In the genomic region with DNA sequence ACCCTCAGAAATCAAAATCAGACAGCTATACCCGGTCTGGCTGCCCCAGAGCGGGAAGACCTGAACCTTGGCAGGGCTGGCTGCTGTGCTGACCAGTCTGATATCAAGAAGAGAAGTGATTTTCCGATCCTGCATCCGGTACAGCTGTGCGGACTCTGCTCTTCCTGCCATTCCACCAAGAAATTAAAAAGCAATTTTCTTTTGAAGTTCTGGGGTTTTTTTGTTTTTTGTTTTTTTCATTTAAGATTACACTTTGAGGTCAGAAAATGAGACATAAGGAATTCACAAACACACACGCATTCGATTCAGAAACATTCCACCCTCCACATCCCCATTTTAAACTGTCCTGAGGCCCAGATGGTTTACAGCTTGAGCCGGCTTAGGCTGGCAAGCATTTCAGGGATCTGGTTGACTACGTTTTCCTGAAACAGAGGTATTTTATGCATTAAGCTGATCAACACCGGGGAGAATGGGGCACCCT, we compare ENCODE assay signal across 15 cellular contexts.
A peak's percentile ranks its signal among the peaks of the same experiment; 100 is the strongest.
DNase-seq lines count a peak whose midpoint lies in the region; ATAC-seq and TF ChIP-seq lines count a peak whose summit lies in the region.
"Had no signal": no experiment of that assay in that cellular context is flagged by ENCODE, and none has a peak within 500 bp of the region (broad histone marks: within the 10 kb centered on the region; RNA-seq: fewer than 3 reads in every experiment).

No MANE protein-coding gene starts in this region.

- H3K4me1 Mint-ChIP-seq in HFFc6 (ENCODE audit: low read depth), result peaks cover 97% of the 10 kb centered on the region
- peaks cover under 1% of the 10 kb centered on the region for H3K4me1 Mint-ChIP-seq in endothelial cell (ENCODE audit: unreplicated experiment)
- H3K4me1 Mint-ChIP-seq in Calu3 (ENCODE audit: low read depth, unreplicated experiment), result peaks cover 10% of the 10 kb centered on the region

- no peak for TF ChIP-seq EP300 in transverse colon (IDR thresholded peaks at IDR 0.05; ENCODE audit: low read depth)

- H3K36me3 Mint-ChIP-seq in HFFc6 (ENCODE audit: low read depth) (peaks cover 5% of the 10 kb centered on the region; the same call in 1 of the 2 replicates), endothelial cell (ENCODE audit: low read depth, unreplicated experiment) (no peaks in the 10 kb centered on the region), Calu3 (ENCODE audit: insufficient read depth, unreplicated experiment) (no peaks in the 10 kb centered on the region)

- TF ChIP-seq CTCF in HFFc6 (IDR thresholded peaks at IDR 0.05) (no peak), lower lobe of right lung (IDR thresholded peaks at IDR 0.05) (no peak), transverse colon (IDR thresholded peaks at IDR 0.05) (no peak), endothelial cell (IDR thresholded peaks at IDR 0.05; ENCODE audit: unreplicated experiment) (no peak), Calu3 (IDR thresholded peaks at IDR 0.05; ENCODE audit: unreplicated experiment) (no peak)

- peak overlapping the region; percentile 44; the same call in 1 of the 2 replicates for H3K4me3 Mint-ChIP-seq in HFFc6
- no peak overlapping the region for H3K4me3 Mint-ChIP-seq in endothelial cell (ENCODE audit: unreplicated experiment)
- H3K4me3 Mint-ChIP-seq in Calu3 (ENCODE audit: low read depth, unreplicated experiment), result no peak overlapping the region

- H3K9me3 Mint-ChIP-seq in HFFc6 (no peaks in the 10 kb centered on the region), endothelial cell (ENCODE audit: unreplicated experiment) (no peaks in the 10 kb centered on the region), Calu3 (ENCODE audit: low read depth, unreplicated experiment) (no peaks in the 10 kb centered on the region)

- H3K9me3 ChIP-seq in lower lobe of right lung, result no peaks in the 10 kb centered on the region
- no peaks in the 10 kb centered on the region for H3K9me3 ChIP-seq in transverse colon
- H3K9me3 ChIP-seq: Caco-2 had no signal

- H3K27ac Mint-ChIP-seq in HFFc6, result peak overlapping the region; percentile 84
- no peak overlapping the region for H3K27ac Mint-ChIP-seq in endothelial cell (ENCODE audit: unreplicated experiment)
- H3K27ac Mint-ChIP-seq in Calu3 (ENCODE audit: unreplicated experiment), result no peak overlapping the region

- DNase-seq in HFFc6 (peak; percentile 59), dedifferentiated amniotic fluid mesenchymal stem cell (ENCODE audit: extremely low spot score) (peak; percentile 29), lower lobe of right lung (no peak), transverse colon (no peak), endothelial cell (ENCODE audit: low spot score) (no peak), anterior cingulate cortex (lab: John Stamatoyannopoulos, UW) (no peak), Calu3 (no peak)
- DNase-seq: Caco-2, glutamatergic neuron, Karpas-422, SHP77 treated with DMSO at 0.1 percent for 48 hours had no signal

- peak overlapping the region; percentile 44 for H3K27ac ChIP-seq in lower lobe of right lung
- peak overlapping the region; percentile 50 to 76 (median 73) for H3K27ac ChIP-seq in transverse colon
- H3K27ac ChIP-seq: cardiac muscle cell had no signal

- H3K27me3 Mint-ChIP-seq in HFFc6 (ENCODE audit: insufficient read depth) (peaks cover 1% of the 10 kb centered on the region), endothelial cell (ENCODE audit: unreplicated experiment) (peaks cover 2% of the 10 kb centered on the region), Calu3 (ENCODE audit: unreplicated experiment) (no peaks in the 10 kb centered on the region)

- ATAC-seq in lower lobe of right lung (peak; percentile 64 to 74), HG02678 (IDR thresholded peaks at IDR 0.05; ENCODE audit: unreplicated experiment) (no peak)
- ATAC-seq: GM12878 had no signal

- no peak overlapping the region for H3K4me3 ChIP-seq in lower lobe of right lung
- H3K4me3 ChIP-seq in transverse colon, result no peak overlapping the region
- H3K4me3 ChIP-seq: cardiac muscle cell, GM12878, lung had no signal

- intact Hi-C loops in lower lobe of right lung (cut with DNase I) (no loop called here), transverse colon (cut with DNase I; ENCODE audit: low total_unique reads) (no loop called here), Calu3 (cut with micrococcal nuclease; ENCODE audit: unreplicated experiment) (no loop called here)

- WGBS in transverse colon (ENCODE audit: low coverage in 1 of 2), 2 donors, result 40 to 56% methylated on average over 9 to 10 of the region's 10 CpGs

- H3K27me3 ChIP-seq in lower lobe of right lung (ENCODE audit: low read depth) (no peaks in the 10 kb centered on the region), transverse colon (no peaks in the 10 kb centered on the region)
- H3K27me3 ChIP-seq: cardiac muscle cell had no signal

- in situ Hi-C loops in transverse colon (cut with MboI; ENCODE audit: low pct_ligation_motif_present in 1 of 4, low pct_unique_long_range_greater_than_20kb in 1 of 4, low sequenced_read_pairs in 3 of 4), result no loop called here

- CTCF ChIA-PET in Calu3 (lab: Charles Lee), result no interaction called here

- BruUV-seq in Calu3 (replicated peaks; lab: Mats Ljungman, UMichigan), result no TSS peak

- H3K36me3 ChIP-seq in lower lobe of right lung, result no peaks in the 10 kb centered on the region
- no peaks in the 10 kb centered on the region for H3K36me3 ChIP-seq in transverse colon
- H3K36me3 ChIP-seq: cardiac muscle cell had no signal

- H3K4me1 ChIP-seq in lower lobe of right lung (peaks cover 20% of the 10 kb centered on the region), transverse colon (peaks cover 0 to 21% (median 3%) of the 10 kb centered on the region in 4 donors)

- no peak for TF ChIP-seq POLR2A in transverse colon (IDR thresholded peaks at IDR 0.05)

Comparison
In these comparisons a context has a peak if more than half of its experiments do, and no peak if none do; other contexts are left out.
1. DNase-seq: peak in HFFc6 (single experiment) and dedifferentiated amniotic fluid mesenchymal stem cell (single experiment); none in lower lobe of right lung (single experiment), transverse colon (single experiment), endothelial cell (single experiment), anterior cingulate cortex (0 of 58) and Calu3 (single experiment).